ENCODE assay signal across 8 cellular contexts in genomic region chr14:106843951-106844483, GRCh38.
A peak's percentile ranks its signal among the peaks of the same experiment; 100 is the strongest.
DNase-seq lines count a peak whose midpoint lies in the region; ATAC-seq and TF ChIP-seq lines count a peak whose summit lies in the region.

No MANE protein-coding gene starts in this region.

- no peaks in the 10 kb centered on the region for H3K27me3 Mint-ChIP-seq in MCF 10A (ENCODE audit: insufficient read depth, unreplicated experiment)
- no peaks in the 10 kb centered on the region for H3K27me3 Mint-ChIP-seq in naive B cell

- H3K4me3 Mint-ChIP-seq in MCF 10A (ENCODE audit: unreplicated experiment), result peak overlapping the region; percentile 83
- peak overlapping the region; percentile 96 to 100 (median 99) for H3K4me3 Mint-ChIP-seq in naive B cell

- peak overlapping the region; percentile 93 to 97 (median 94) for H3K27ac ChIP-seq in Peyer's patch

- peak; percentile 18 to 22 for ATAC-seq in naive B cell (ENCODE audit: low read depth in 2 of 2)

- H3K27me3 ChIP-seq in Peyer's patch, result no peaks in the 10 kb centered on the region

- H3K36me3 Mint-ChIP-seq in MCF 10A (ENCODE audit: insufficient read depth, unreplicated experiment) (peaks cover 6% of the 10 kb centered on the region), naive B cell (peaks cover 2 to 3% of the 10 kb centered on the region in 2 donors)

- CTCF ChIA-PET in MCF 10A (lab: Yijun Ruan, JAX), result interaction anchor here (1.7 to 9.4 kb wide), 3 partner anchors 12 to 30 kb away, joined by 3 to 86 read pairs (median 45); no protein-coding TSS in a partner anchor

- no peaks in the 10 kb centered on the region for H3K9me3 ChIP-seq in Peyer's patch

- H3K9me3 Mint-ChIP-seq in MCF 10A (ENCODE audit: unreplicated experiment), result no peaks in the 10 kb centered on the region
- H3K9me3 Mint-ChIP-seq in naive B cell, result no peaks in the 10 kb centered on the region

- BruUV-seq in MCF 10A (replicated peaks; lab: Mats Ljungman, UMichigan), result TSS peak; percentile 24

- no peak for TF ChIP-seq POLR2A in Peyer's patch (IDR thresholded peaks at IDR 0.05)

- H3K4me1 ChIP-seq in Peyer's patch, result peaks cover 0 to 9% (median 0%) of the 10 kb centered on the region in 4 donors

- no peaks in the 10 kb centered on the region for H3K36me3 ChIP-seq in Peyer's patch

- DNase-seq in NCI-H82 (lab: John Stamatoyannopoulos, UW), result peak; percentile 35
- no peak for DNase-seq in NCI-H82 treated with DMSO at 0.1 percent for 48 hours (lab: John Stamatoyannopoulos, UW; ENCODE audit: unreplicated experiment)
- peak; percentile 61 to 75 (median 65) for DNase-seq in Peyer's patch
- peak; percentile 45 for DNase-seq in MCF 10A (ENCODE audit: unreplicated experiment)
- DNase-seq in naive B cell, result peak; percentile 49
- no peak for DNase-seq in 8988T
- no peak for DNase-seq in SHP77 treated with DMSO at 0.1 percent for 48 hours (lab: John Stamatoyannopoulos, UW)
- no peak for DNase-seq in NCI-H146 (lab: John Stamatoyannopoulos, UW)

- peak overlapping the region; percentile 58 to 66 (median 60) for H3K4me3 ChIP-seq in Peyer's patch

- no peak for TF ChIP-seq CTCF in Peyer's patch (IDR thresholded peaks at IDR 0.05)
- no peak for TF ChIP-seq CTCF in MCF 10A (IDR thresholded peaks at IDR 0.05; ENCODE audit: unreplicated experiment)

- intact Hi-C loops in MCF 10A (cut with micrococcal nuclease), result loop anchor here (1.0 kb wide), 1 partner anchor 28 kb away; no protein-coding TSS in a partner anchor

- H3K4me1 Mint-ChIP-seq in MCF 10A (ENCODE audit: insufficient read depth, unreplicated experiment) (peaks cover 65% of the 10 kb centered on the region), naive B cell (peaks cover 53 to 71% (median 67%) of the 10 kb centered on the region in 3 donors)

- POLR2A ChIA-PET in MCF 10A (lab: Yijun Ruan, JAX), result interaction anchor here (0.6 to 1.4 kb wide), 7 partner anchors 9 to 54 kb away, joined by 3 to 4 read pairs (median 3); no protein-coding TSS in a partner anchor

- H3K27ac Mint-ChIP-seq in MCF 10A (ENCODE audit: low read depth, unreplicated experiment), result peak overlapping the region; percentile 95
- H3K27ac Mint-ChIP-seq in naive B cell, result peak overlapping the region; percentile 88 to 98 (median 96)

Comparison
In these comparisons a context has a peak if more than half of its experiments do, and no peak if none do; other contexts are left out.
1. DNase-seq: peak in NCI-H82 (single experiment), Peyer's patch (3 of 3), MCF 10A (single experiment) and naive B cell (single experiment); none in NCI-H82 treated with DMSO at 0.1 percent for 48 hours (single experiment), 8988T (single experiment), SHP77 treated with DMSO at 0.1 percent for 48 hours (single experiment) and NCI-H146 (single experiment).